In genomic region chr4:145279122-145279960, GRCh38 we compare ENCODE assay signal across 12 cellular contexts.
A peak's percentile ranks its signal among the peaks of the same experiment; 100 is the strongest.
DNase-seq lines count a peak whose midpoint lies in the region; ATAC-seq and TF ChIP-seq lines count a peak whose summit lies in the region.
"Had no signal": no experiment of that assay in that cellular context is flagged by ENCODE, and none has a peak within 500 bp of the region (broad histone marks: within the 10 kb centered on the region; RNA-seq: fewer than 3 reads in every experiment).

No MANE protein-coding gene starts in this region.

- no peak for TF ChIP-seq RAD21 in HCT116 (IDR thresholded peaks at IDR 0.05; ENCODE audit: low read depth)

- H4K20me1 ChIP-seq in HCT116 (ENCODE audit: insufficient read depth), result no peaks in the 10 kb centered on the region

- no peak overlapping the region for H3K27ac Mint-ChIP-seq in nephron progenitor cell
- H3K27ac Mint-ChIP-seq: activated T-helper 1 cell treated with anti-CD3 and anti-CD28 coated beads, Interleukin-12 subunit alpha, Interleukin-12 subunit beta, Interleukin-2, Interleukin-4 antibody, amounts not matched to agents 30 ng/mL and 10 ng/mL and 1 ng/mL, durations not matched to agents 14 hours and 24 hours and 36 hours had no signal

- DNase-seq in A673 (ENCODE audit: low spot score) (peak; percentile 54), HCT116 (ENCODE audit: low read depth, low spot score) (no peak), astrocyte of the spinal cord (ENCODE audit: low read depth, low spot score) (peak; percentile 85), right cardiac atrium (no peak), uterus (no peak), nephron progenitor cell (no peak), NK-92 (lab: John Stamatoyannopoulos, UW; ENCODE audit: unreplicated experiment) (no peak), HuH-7.5 (ENCODE audit: low spot score) (no peak)
- DNase-seq: C1 segment of cervical spinal cord; H7; stimulated activated CD4-positive, alpha-beta T cell treated with anti-CD3 and anti-CD28 coated beads, Interleukin-4, amount 100 ng/mL, for 24 hours had no signal

- 23% methylated on average over 8 of the region's 8 CpGs for WGBS in right cardiac atrium

- H3K27ac ChIP-seq in A673 (ENCODE audit: low read depth, low read length, poor library complexity, severe bottlenecking), result no peak overlapping the region
- no peak overlapping the region for H3K27ac ChIP-seq in HCT116 (ENCODE audit: low read depth, low read length)
- H3K27ac ChIP-seq in right cardiac atrium (ENCODE audit: low read length), result peak overlapping the region; percentile 27
- peak overlapping the region in 1 of 2 donors; percentile 5 for H3K27ac ChIP-seq in uterus

- H3K4me1 ChIP-seq in A673 (ENCODE audit: insufficient read depth, low read length, poor library complexity, severe bottlenecking) (peaks cover 14% of the 10 kb centered on the region), HCT116 (ENCODE audit: control insufficient read depth in 1 of 2, insufficient read depth in 2 of 2, low read length in 2 of 2) (peaks cover 0 to 9% of the 10 kb centered on the region in 2 experiments; a peak in 2 of 4 replicates), right cardiac atrium (ENCODE audit: control insufficient read depth, insufficient read depth, low read length) (peaks cover 3% of the 10 kb centered on the region), uterus (no peaks in the 10 kb centered on the region)

- H3K27me3 ChIP-seq in A673 (replicated peaks; ENCODE audit: insufficient read depth, low read depth, low read length, poor library complexity) (no peaks in the 10 kb centered on the region), HCT116 (ENCODE audit: insufficient read depth, low read length) (no peaks in the 10 kb centered on the region), right cardiac atrium (ENCODE audit: control insufficient read depth, insufficient read depth) (no peaks in the 10 kb centered on the region), uterus (no peaks in the 10 kb centered on the region)

- intact Hi-C loops in A673 (cut with micrococcal nuclease; ENCODE audit: unreplicated experiment) (no loop called here), HCT116 (cut with micrococcal nuclease) (no loop called here), right cardiac atrium (cut with DNase I) (no loop called here), uterus (cut with DNase I; ENCODE audit: low total_unique reads) (no loop called here)

- no peak overlapping the region for H3K4me3 ChIP-seq in A673 (ENCODE audit: low read depth, low read length, poor library complexity, severe bottlenecking)
- H3K4me3 ChIP-seq in HCT116 (replicated peaks in 1 of 2; ENCODE audit: low read depth in 1 of 2, low read length in 2 of 2), result no peak overlapping the region
- no peak overlapping the region for H3K4me3 ChIP-seq in astrocyte of the spinal cord (ENCODE audit: low read depth, low read length)
- H3K4me3 ChIP-seq in right cardiac atrium (ENCODE audit: low read length), result no peak overlapping the region
- no peak overlapping the region for H3K4me3 ChIP-seq in uterus

- no peak overlapping the region for H3K4me3 Mint-ChIP-seq in nephron progenitor cell
- H3K4me3 Mint-ChIP-seq: activated T-helper 1 cell treated with anti-CD3 and anti-CD28 coated beads, Interleukin-12 subunit alpha, Interleukin-12 subunit beta, Interleukin-2, Interleukin-4 antibody, amounts not matched to agents 30 ng/mL and 10 ng/mL and 1 ng/mL, durations not matched to agents 14 hours and 24 hours and 36 hours had no signal

- peaks cover under 1% of the 10 kb centered on the region for H3K36me3 Mint-ChIP-seq in nephron progenitor cell (ENCODE audit: low read depth)

- no peak for TF ChIP-seq CTCF in A673 (conservative IDR thresholded peaks at IDR 0.05; ENCODE audit: low read depth, low read length)
- no peak for TF ChIP-seq CTCF in HCT116 (IDR thresholded peaks at IDR 0.05 in 2 of 3, conservative IDR thresholded peaks at IDR 0.05 in 1 of 3; ENCODE audit: borderline replicate concordance in 1 of 3, insufficient read depth in 1 of 3, low read depth in 2 of 3, low read length in 2 of 3)
- no peak for TF ChIP-seq CTCF in astrocyte of the spinal cord (IDR thresholded peaks at IDR 0.05; ENCODE audit: low read depth, low read length)
- TF ChIP-seq CTCF in uterus (IDR thresholded peaks at IDR 0.05), result no peak
- TF ChIP-seq CTCF in nephron progenitor cell (IDR thresholded peaks at IDR 0.05), result no peak

- no peak overlapping the region for H3K9ac ChIP-seq in HCT116 (ENCODE audit: low read length)

- peak overlapping the region; percentile 10; the same call in 1 of the 2 replicates for H3K4me2 ChIP-seq in HCT116 (ENCODE audit: low read length)

- BruUV-seq in A673 (replicated peaks; lab: Mats Ljungman, UMichigan) (no TSS peak), HCT116 (replicated peaks; lab: Mats Ljungman, UMichigan) (no TSS peak)

- peaks cover under 1% of the 10 kb centered on the region for H3K9me3 Mint-ChIP-seq in nephron progenitor cell
- H3K9me3 Mint-ChIP-seq: activated T-helper 1 cell treated with anti-CD3 and anti-CD28 coated beads, Interleukin-12 subunit alpha, Interleukin-12 subunit beta, Interleukin-2, Interleukin-4 antibody, amounts not matched to agents 30 ng/mL and 10 ng/mL and 1 ng/mL, durations not matched to agents 14 hours and 24 hours and 36 hours had no signal

- ATAC-seq in HCT116, result no peak
- peak in 1 of 2 donors; percentile 47 for ATAC-seq in right cardiac atrium

- no peaks in the 10 kb centered on the region for H3K79me2 ChIP-seq in HCT116 (ENCODE audit: insufficient read depth, low read length)

- CTCF ChIA-PET in A673 (lab: Charles Lee), result no interaction called here
- CTCF ChIA-PET in HCT116 (lab: Charles Lee), result no interaction called here

- H3K36me3 ChIP-seq in A673 (ENCODE audit: insufficient read depth, low read length, poor library complexity, severe bottlenecking), result no peaks in the 10 kb centered on the region
- H3K36me3 ChIP-seq in HCT116 (ENCODE audit: control insufficient read depth in 1 of 2, insufficient read depth in 2 of 2, low read length in 2 of 2), result no peaks in the 10 kb centered on the region
- H3K36me3 ChIP-seq in uterus, result no peaks in the 10 kb centered on the region

- in situ Hi-C loops in astrocyte of the spinal cord (cut with HindIII; ENCODE audit: low sequenced_read_pairs), result no loop called here

- H3K9me3 ChIP-seq in A673 (ENCODE audit: low read depth, low read length, poor library complexity, severe bottlenecking), result no peaks in the 10 kb centered on the region
- H3K9me3 ChIP-seq in HCT116 (ENCODE audit: control insufficient read depth in 1 of 2, insufficient read depth in 1 of 2, low read depth in 1 of 2, low read length in 2 of 2), result no peaks in the 10 kb centered on the region
- H3K9me3 ChIP-seq in right cardiac atrium (ENCODE audit: control insufficient read depth, low read length), result no peaks in the 10 kb centered on the region
- no peaks in the 10 kb centered on the region for H3K9me3 ChIP-seq in uterus

- POLR2A ChIA-PET in A673 (lab: Charles Lee; ENCODE audit: low non-redundant PET) (no interaction called here), HCT116 (lab: Charles Lee) (no interaction called here)

- no peak overlapping the region for H2AFZ ChIP-seq in HCT116 (ENCODE audit: low read depth, low read length, poor library complexity, severe bottlenecking)

- H3K4me1 Mint-ChIP-seq in nephron progenitor cell, result no peaks in the 10 kb centered on the region

- RAD21 ChIA-PET in HCT116 (lab: Charles Lee; ENCODE audit: low non-redundant PET in 1 of 2, low total read pairs in 2 of 2, uncharacterized antibody in 2 of 2, unreplicated experiment in 2 of 2), result no interaction called here

- peaks cover 3% of the 10 kb centered on the region for H3K27me3 Mint-ChIP-seq in nephron progenitor cell (ENCODE audit: low read depth, poor library complexity)

- no peaks in the 10 kb centered on the region for H3K9me2 ChIP-seq in HCT116 (ENCODE audit: insufficient read depth)

- TF ChIP-seq POLR2A in HCT116 (IDR thresholded peaks at IDR 0.05; ENCODE audit: borderline replicate concordance, extremely low read depth, insufficient read depth, insufficient read length) (no peak), uterus (IDR thresholded peaks at IDR 0.05) (no peak)

TF ChIP-seq in HCT116, 20 proteins besides CTCF, POLR2A, EP300 and RAD21:
- TF ChIP-seq EZH2 (IDR thresholded peaks at IDR 0.05) (no peak), ZNF274 (IDR thresholded peaks at IDR 0.05; ENCODE audit: low read depth, low read length) (no peak)

Comparison
In these comparisons a context has a peak if more than half of its experiments do, and no peak if none do; other contexts are left out.
1. DNase-seq: peak in A673 (single experiment) and astrocyte of the spinal cord (single experiment); none in HCT116 (single experiment), right cardiac atrium (0 of 3), uterus (0 of 2), nephron progenitor cell (single experiment), NK-92 (single experiment) and HuH-7.5 (single experiment).